In genomic region chr12:51171884-51172514, GRCh38 we compare ENCODE assay signal across 9 cellular contexts. TPM values are rescaled to one million over a fixed set of nuclear protein-coding genes. Genes with fewer than 3 reads are reported as not detected.
A peak's percentile ranks its signal among the peaks of the same experiment; 100 is the strongest.
DNase-seq lines count a peak whose midpoint lies in the region; ATAC-seq and TF ChIP-seq lines count a peak whose summit lies in the region.
"Had no signal": no experiment of that assay in that cellular context is flagged by ENCODE, and none has a peak within 500 bp of the region (broad histone marks: within the 10 kb centered on the region; RNA-seq: fewer than 3 reads in every experiment).

No MANE protein-coding gene starts in this region.

- DNase-seq in CD4-positive, alpha-beta memory T cell = peak in 2 of 5 donors; percentile 8 to 9
- DNase-seq in NCI-H82 (lab: John Stamatoyannopoulos, UW) (peak; percentile 67), cerebellar cortex (ENCODE audit: low spot score) (peak; percentile 40), lower leg skin (ENCODE audit: low spot score in 2 of 2) (no peak), NCI-H446 (lab: John Stamatoyannopoulos, UW) (no peak)
- DNase-seq in activated CD8-positive, alpha-beta T cell treated with anti-CD3 and anti-CD28 coated beads for 36 hours = no peak

- no peaks in the 10 kb centered on the region for H3K9me3 ChIP-seq in CD4-positive, alpha-beta memory T cell (ENCODE audit: control insufficient read depth in 1 of 2, low read length in 2 of 2)

- H3K4me3 Mint-ChIP-seq in CD4-positive, alpha-beta memory T cell = no peak overlapping the region
- H3K4me3 Mint-ChIP-seq in activated CD8-positive, alpha-beta T cell treated with anti-CD3 and anti-CD28 coated beads for 36 hours = no peak overlapping the region
- H3K4me3 Mint-ChIP-seq: natural killer cell treated with Interleukin-12 subunit alpha and Interleukin-12 subunit beta and Interleukin-15 and Interleukin-18, amount 100 ng/mL, for 72 hours had no signal

- H3K4me1 Mint-ChIP-seq in CD4-positive, alpha-beta memory T cell = peaks cover 15 to 28% (median 15%) of the 10 kb centered on the region in 4 donors
- peaks cover 17% of the 10 kb centered on the region for H3K4me1 Mint-ChIP-seq in activated CD8-positive, alpha-beta T cell treated with anti-CD3 and anti-CD28 coated beads for 36 hours (ENCODE audit: low read depth)

- no peaks in the 10 kb centered on the region for H3K36me3 ChIP-seq in CD4-positive, alpha-beta memory T cell (ENCODE audit: insufficient read depth, low read length)

- 3% methylated on average over 16 of the region's 16 CpGs for WGBS in lower leg skin, 2 donors

- H3K27me3 ChIP-seq in CD4-positive, alpha-beta memory T cell (ENCODE audit: insufficient read depth, low read length) = no peaks in the 10 kb centered on the region

- intact Hi-C loops in CD4-positive, alpha-beta memory T cell (cut with micrococcal nuclease) = no loop called here
- intact Hi-C loops in lower leg skin (cut with DNase I; ENCODE audit: low total_unique reads) = no loop called here
- intact Hi-C loops in activated CD8-positive, alpha-beta T cell treated with anti-CD3 and anti-CD28 coated beads for 36 hours (cut with micrococcal nuclease) = no loop called here

- no peaks in the 10 kb centered on the region for H3K27me3 Mint-ChIP-seq in CD4-positive, alpha-beta memory T cell
- no peaks in the 10 kb centered on the region for H3K27me3 Mint-ChIP-seq in activated CD8-positive, alpha-beta T cell treated with anti-CD3 and anti-CD28 coated beads for 36 hours
- H3K27me3 Mint-ChIP-seq: natural killer cell treated with Interleukin-12 subunit alpha and Interleukin-12 subunit beta and Interleukin-15 and Interleukin-18, amount 100 ng/mL, for 72 hours had no signal

- POLR2A ChIA-PET in CD4-positive, alpha-beta memory T cell (lab: Charles Lee; ENCODE audit: partially characterized antibody) = interaction anchor here (1.1 to 2.4 kb wide), 5 partner anchors 27 to 147 kb away, joined by 3 to 13 read pairs (median 8); partner anchors contain the start of genes CSRNP2, DAZAP2 and POU6F1
- POLR2A ChIA-PET in activated CD8-positive, alpha-beta T cell treated with anti-CD3 and anti-CD28 coated beads for 36 hours (lab: Charles Lee) = interaction anchor here (0.5 to 2.4 kb wide), 6 partner anchors 12 to 123 kb away, joined by 3 to 6 read pairs (median 4); partner anchors contain the start of genes LETMD1 and POU6F1

- H3K27ac Mint-ChIP-seq in CD4-positive, alpha-beta memory T cell = no peak overlapping the region
- no peak overlapping the region for H3K27ac Mint-ChIP-seq in activated CD8-positive, alpha-beta T cell treated with anti-CD3 and anti-CD28 coated beads for 36 hours
- H3K27ac Mint-ChIP-seq: natural killer cell treated with Interleukin-12 subunit alpha and Interleukin-12 subunit beta and Interleukin-15 and Interleukin-18, amount 100 ng/mL, for 72 hours had no signal

- peak overlapping the region; percentile 72 to 87 for H3K4me3 ChIP-seq in CD4-positive, alpha-beta memory T cell (ENCODE audit: low read length in 2 of 2)
- H3K4me3 ChIP-seq in lower leg skin (ENCODE audit: low read depth, poor library complexity, severe bottlenecking) = peak overlapping the region; percentile 50

- peak overlapping the region; percentile 96 for H3K27ac ChIP-seq in CD4-positive, alpha-beta memory T cell (ENCODE audit: low read depth, low read length)

- CTCF ChIA-PET in CD4-positive, alpha-beta memory T cell (lab: Charles Lee; ENCODE audit: partially characterized antibody) = interaction anchor here (0.7 to 1.3 kb wide), 2 partner anchors 37 to 859 kb away, joined by 3 read pairs; no protein-coding TSS in a partner anchor
- CTCF ChIA-PET in activated CD8-positive, alpha-beta T cell treated with anti-CD3 and anti-CD28 coated beads for 36 hours (lab: Charles Lee) = interaction anchor here (0.7 to 1.9 kb wide), 3 partner anchors 8 to 46 kb away, joined by 3 to 6 read pairs (median 3); partner anchors contain the start of gene POU6F1

- peaks cover 26% of the 10 kb centered on the region for H3K4me1 ChIP-seq in CD4-positive, alpha-beta memory T cell (ENCODE audit: insufficient read depth, low read length)

- H3K9me3 Mint-ChIP-seq in CD4-positive, alpha-beta memory T cell = no peaks in the 10 kb centered on the region
- H3K9me3 Mint-ChIP-seq in activated CD8-positive, alpha-beta T cell treated with anti-CD3 and anti-CD28 coated beads for 36 hours = no peaks in the 10 kb centered on the region
- H3K9me3 Mint-ChIP-seq: natural killer cell treated with Interleukin-12 subunit alpha and Interleukin-12 subunit beta and Interleukin-15 and Interleukin-18, amount 100 ng/mL, for 72 hours had no signal

- peaks cover 0 to 2% of the 10 kb centered on the region in 2 donors for H3K36me3 Mint-ChIP-seq in CD4-positive, alpha-beta memory T cell
- peaks cover 6% of the 10 kb centered on the region for H3K36me3 Mint-ChIP-seq in activated CD8-positive, alpha-beta T cell treated with anti-CD3 and anti-CD28 coated beads for 36 hours (ENCODE audit: low read depth)
- H3K36me3 Mint-ChIP-seq: natural killer cell treated with Interleukin-12 subunit alpha and Interleukin-12 subunit beta and Interleukin-15 and Interleukin-18, amount 100 ng/mL, for 72 hours had no signal

- peak; percentile 25 for ATAC-seq in GM21529 (IDR thresholded peaks at IDR 0.05; ENCODE audit: unreplicated experiment)
- no peak for ATAC-seq in activated CD8-positive, alpha-beta T cell treated with anti-CD3 and anti-CD28 coated beads for 36 hours
- no peak for ATAC-seq in HG02759 (IDR thresholded peaks at IDR 0.05; ENCODE audit: unreplicated experiment)

- no peak for TF ChIP-seq CTCF in lower leg skin (IDR thresholded peaks at IDR 0.05)
- no peak for TF ChIP-seq CTCF in activated CD8-positive, alpha-beta T cell treated with anti-CD3 and anti-CD28 coated beads for 36 hours (IDR thresholded peaks at IDR 0.05)

- TF ChIP-seq POLR2A in lower leg skin (IDR thresholded peaks at IDR 0.05) = no peak

RNA-seq across cellular contexts. Expression of gene TFCP2, which starts 0.9 kb away (rescaled TPM):
- 10 to 100 TPM; 36.4 to 40.0 TPM for total RNA-seq in CD4-positive, alpha-beta memory T cell
- 10 to 100 TPM in 1 of 2 donors, 1 to 10 TPM in 1; 6.0 to 15.3 TPM for polyA plus RNA-seq in CD4-positive, alpha-beta memory T cell
- 10 to 100 TPM; 14.9 to 17.7 (median 17.1) TPM for total RNA-seq in lower leg skin
- total RNA-seq in activated CD8-positive, alpha-beta T cell treated with anti-CD3 and anti-CD28 coated beads for 36 hours = 10 to 100 TPM; 27.4 to 27.9 TPM

RNA-seq across cellular contexts. Expression of gene POU6F1, which starts 45.9 kb away (rescaled TPM):
- total RNA-seq in CD4-positive, alpha-beta memory T cell = 10 to 100 TPM; 71.9 to 79.8 TPM
- 1 to 10 TPM; 1.4 to 8.5 TPM for polyA plus RNA-seq in CD4-positive, alpha-beta memory T cell
- total RNA-seq in lower leg skin = 10 to 100 TPM in 2 of 4 donors, 1 to 10 TPM in 2; 5.5 to 20.2 (median 10.6) TPM
- 1 to 10 TPM; 5.8 to 7.3 TPM for total RNA-seq in activated CD8-positive, alpha-beta T cell treated with anti-CD3 and anti-CD28 coated beads for 36 hours

Comparison
In these comparisons a context has a peak if more than half of its experiments do, and no peak if none do; other contexts are left out.
1. DNase-seq: peak in NCI-H82 (single experiment) and cerebellar cortex (single experiment); none in lower leg skin (0 of 2), NCI-H446 (0 of 2) and activated CD8-positive, alpha-beta T cell treated with anti-CD3 and anti-CD28 coated beads for 36 hours (single experiment).